In genomic region chr20:33791959-33792597, GRCh38 we compare ENCODE assay signal across 8 cellular contexts. TPM values are rescaled to one million over a fixed set of nuclear protein-coding genes. Genes with fewer than 3 reads are reported as not detected.
DNase-seq lines count a peak whose midpoint lies in the region; ATAC-seq and TF ChIP-seq lines count a peak whose summit lies in the region.

No MANE protein-coding gene starts in this region.

- no peak overlapping the region for H3K4me3 ChIP-seq in CD8-positive, alpha-beta memory T cell (ENCODE audit: low read length)
- H3K4me3 ChIP-seq in endodermal cell (ENCODE audit: low read length) (no peak overlapping the region), upper lobe of left lung (no peak overlapping the region)

- peaks cover 8 to 27% (median 18%) of the 10 kb centered on the region in 3 donors for H3K4me1 Mint-ChIP-seq in CD8-positive, alpha-beta memory T cell
- H3K4me1 Mint-ChIP-seq in activated CD4-positive, alpha-beta memory T cell treated with anti-CD3 and anti-CD28 coated beads, Interleukin-2, amount 10 ng/mL, durations not matched to agents 7 days and 5 days: peaks cover 32% of the 10 kb centered on the region
- H3K4me1 Mint-ChIP-seq in endodermal cell: peaks cover 7% of the 10 kb centered on the region
- H3K4me1 Mint-ChIP-seq in natural killer cell: peaks cover 10% of the 10 kb centered on the region in 2 donors

- no peaks in the 10 kb centered on the region for H3K9me3 Mint-ChIP-seq in CD8-positive, alpha-beta memory T cell
- H3K9me3 Mint-ChIP-seq in activated CD4-positive, alpha-beta memory T cell treated with anti-CD3 and anti-CD28 coated beads, Interleukin-2, amount 10 ng/mL, durations not matched to agents 7 days and 5 days: no peaks in the 10 kb centered on the region
- H3K9me3 Mint-ChIP-seq in endodermal cell (no peaks in the 10 kb centered on the region), natural killer cell (no peaks in the 10 kb centered on the region)

- no peaks in the 10 kb centered on the region for H3K9me3 ChIP-seq in CD8-positive, alpha-beta memory T cell (ENCODE audit: low read length)
- H3K9me3 ChIP-seq in endodermal cell (ENCODE audit: control insufficient read depth, low read length) (no peaks in the 10 kb centered on the region), upper lobe of left lung (no peaks in the 10 kb centered on the region)

- 82 to 94% methylated on average over 10 to 13 of the region's 13 CpGs for WGBS in endodermal cell (ENCODE audit: insufficient coverage in 1 of 2, insufficient read length in 1 of 2), 2 experiments
- 66 to 76% methylated on average over 11 to 13 of the region's 13 CpGs for WGBS in upper lobe of left lung, 2 donors

- H3K27me3 Mint-ChIP-seq in CD8-positive, alpha-beta memory T cell: no peaks in the 10 kb centered on the region
- no peaks in the 10 kb centered on the region for H3K27me3 Mint-ChIP-seq in activated CD4-positive, alpha-beta memory T cell treated with anti-CD3 and anti-CD28 coated beads, Interleukin-2, amount 10 ng/mL, durations not matched to agents 7 days and 5 days
- H3K27me3 Mint-ChIP-seq in endodermal cell (ENCODE audit: insufficient read depth) (no peaks in the 10 kb centered on the region), natural killer cell (ENCODE audit: low read depth in 2 of 2) (no peaks in the 10 kb centered on the region)

- ATAC-seq in natural killer cell (peak in 2 of 3 donors; percentile 64 to 70), upper lobe of left lung (ENCODE audit: low FRiP score in 2 of 2) (peak in 1 of 2 donors; percentile 64), GM21619 (IDR thresholded peaks at IDR 0.05; ENCODE audit: unreplicated experiment) (no peak), GM18511 (IDR thresholded peaks at IDR 0.05; ENCODE audit: unreplicated experiment) (no peak)

- CTCF ChIA-PET in CD8-positive, alpha-beta memory T cell (lab: Charles Lee): interaction anchor here (0.7 to 2.1 kb wide), 13 partner anchors 10 to 337 kb away, joined by 3 to 10 read pairs (median 4); partner anchors contain the start of gene CHMP4B
- CTCF ChIA-PET in activated CD4-positive, alpha-beta memory T cell treated with anti-CD3 and anti-CD28 coated beads, Interleukin-2, amount 10 ng/mL, durations not matched to agents 7 days and 5 days (lab: Charles Lee): interaction anchor here (0.6 to 4.1 kb wide), 32 partner anchors 9 to 570 kb away, joined by 3 to 33 read pairs (median 4); partner anchors contain the start of genes CHMP4B and EIF2S2

- H3K27ac ChIP-seq in CD8-positive, alpha-beta memory T cell (ENCODE audit: low read depth, low read length): no peak overlapping the region
- H3K27ac ChIP-seq in endodermal cell (ENCODE audit: low read depth, low read length) (no peak overlapping the region), upper lobe of left lung (peak overlapping the region in 1 of 4 donors; percentile 49)

- no peaks in the 10 kb centered on the region for H3K36me3 ChIP-seq in CD8-positive, alpha-beta memory T cell (ENCODE audit: insufficient read depth, low read length)
- no peaks in the 10 kb centered on the region for H3K36me3 ChIP-seq in endodermal cell (ENCODE audit: control insufficient read depth, insufficient read depth, low read length)
- H3K36me3 ChIP-seq in upper lobe of left lung: peaks cover 0 to 8% (median 6%) of the 10 kb centered on the region in 4 donors

- peak; percentile 20 to 67 (median 33) for DNase-seq in CD8-positive, alpha-beta memory T cell
- DNase-seq in Kasumi-1 (lab: John Stamatoyannopoulos, UW): peak; percentile 19 to 22
- DNase-seq in activated CD4-positive, alpha-beta memory T cell treated with anti-CD3 and anti-CD28 coated beads, Interleukin-2, amount 10 ng/mL, durations not matched to agents 7 days and 5 days: peak; percentile 55
- DNase-seq in endodermal cell: peak; percentile 89
- DNase-seq in natural killer cell: peak; percentile 31
- DNase-seq in upper lobe of left lung: peak; percentile 50 to 71

- intact Hi-C loops in natural killer cell (cut with micrococcal nuclease): loop anchor here (2.0 kb wide), 1 partner anchor 337 kb away; no protein-coding TSS in a partner anchor

- H3K4me3 Mint-ChIP-seq in CD8-positive, alpha-beta memory T cell: no peak overlapping the region
- no peak overlapping the region for H3K4me3 Mint-ChIP-seq in activated CD4-positive, alpha-beta memory T cell treated with anti-CD3 and anti-CD28 coated beads, Interleukin-2, amount 10 ng/mL, durations not matched to agents 7 days and 5 days
- H3K4me3 Mint-ChIP-seq in endodermal cell: no peak overlapping the region
- no peak overlapping the region for H3K4me3 Mint-ChIP-seq in natural killer cell

- TF ChIP-seq CTCF in endodermal cell (conservative IDR thresholded peaks at IDR 0.05) (peak; percentile 99), natural killer cell (IDR thresholded peaks at IDR 0.05) (peak; percentile 76), upper lobe of left lung (IDR thresholded peaks at IDR 0.05) (peak; percentile 73 to 89 (median 82))

- POLR2A ChIA-PET in CD8-positive, alpha-beta memory T cell (lab: Charles Lee): no interaction called here
- POLR2A ChIA-PET in activated CD4-positive, alpha-beta memory T cell treated with anti-CD3 and anti-CD28 coated beads, Interleukin-2, amount 10 ng/mL, durations not matched to agents 7 days and 5 days (lab: Charles Lee): interaction anchor here (2.4 kb wide), 1 partner anchor 19 kb away, joined by 10 read pairs; the partner anchor contains the start of gene CHMP4B

- TF ChIP-seq POLR2A in upper lobe of left lung (IDR thresholded peaks at IDR 0.05): no peak

- TF ChIP-seq EP300 in upper lobe of left lung (IDR thresholded peaks at IDR 0.05): no peak

- no peak overlapping the region for H3K9ac ChIP-seq in endodermal cell (ENCODE audit: extremely low read depth, low read length, poor library complexity, severe bottlenecking)

- H3K27ac Mint-ChIP-seq in CD8-positive, alpha-beta memory T cell: peak overlapping the region in 1 of 8 donors; percentile 17
- no peak overlapping the region for H3K27ac Mint-ChIP-seq in activated CD4-positive, alpha-beta memory T cell treated with anti-CD3 and anti-CD28 coated beads, Interleukin-2, amount 10 ng/mL, durations not matched to agents 7 days and 5 days
- H3K27ac Mint-ChIP-seq in endodermal cell: no peak overlapping the region
- H3K27ac Mint-ChIP-seq in natural killer cell: no peak overlapping the region

- H3K27me3 ChIP-seq in CD8-positive, alpha-beta memory T cell (ENCODE audit: insufficient read depth, low read length, poor library complexity, severe bottlenecking): no peaks in the 10 kb centered on the region
- H3K27me3 ChIP-seq in endodermal cell (ENCODE audit: control insufficient read depth, insufficient read depth, low read length, poor library complexity, severe bottlenecking) (no peaks in the 10 kb centered on the region), upper lobe of left lung (no peaks in the 10 kb centered on the region)

- peaks cover 6 to 16% (median 10%) of the 10 kb centered on the region in 3 donors for H3K36me3 Mint-ChIP-seq in CD8-positive, alpha-beta memory T cell
- H3K36me3 Mint-ChIP-seq in activated CD4-positive, alpha-beta memory T cell treated with anti-CD3 and anti-CD28 coated beads, Interleukin-2, amount 10 ng/mL, durations not matched to agents 7 days and 5 days (ENCODE audit: low read depth): peaks cover 7% of the 10 kb centered on the region
- H3K36me3 Mint-ChIP-seq in endodermal cell (ENCODE audit: low read depth) (peaks cover 4% of the 10 kb centered on the region), natural killer cell (peaks cover 6% of the 10 kb centered on the region)

- H3K4me1 ChIP-seq in CD8-positive, alpha-beta memory T cell (ENCODE audit: insufficient read depth, low read length): peaks cover 6% of the 10 kb centered on the region
- H3K4me1 ChIP-seq in endodermal cell (ENCODE audit: control insufficient read depth, insufficient read depth, low read length): no peaks in the 10 kb centered on the region
- H3K4me1 ChIP-seq in upper lobe of left lung: peaks cover 16 to 50% (median 35%) of the 10 kb centered on the region in 4 donors

RNA-seq across cellular contexts. Expression of gene CHMP4B, which starts 19.1 kb away (rescaled TPM):
- total RNA-seq in CD8-positive, alpha-beta memory T cell: 10 to 100 TPM; 78.3 to 79.9 TPM
- polyA plus RNA-seq in CD8-positive, alpha-beta memory T cell: 5.7 TPM
- total RNA-seq in activated CD4-positive, alpha-beta memory T cell treated with anti-CD3 and anti-CD28 coated beads, Interleukin-2, amount 10 ng/mL, durations not matched to agents 7 days and 5 days: 10 to 100 TPM; 86.7 to 86.9 TPM
- total RNA-seq in endodermal cell: 100 to 1,000 TPM in 1 of 2 donors, 10 to 100 TPM in 1; 81.5 to 116 TPM
- polyA plus RNA-seq in endodermal cell (2013, experiment 1 of 2): 74.7 TPM
- polyA plus RNA-seq in endodermal cell (2013, experiment 2 of 2): 71.3 TPM
- total RNA-seq in natural killer cell: 10 to 100 TPM; 63.7 to 74.0 (median 70.0) TPM
- total RNA-seq in upper lobe of left lung: 100 to 1,000 TPM in 5 of 6 donors, 10 to 100 TPM in 1; 71.2 to 139 (median 104) TPM

Comparison
In these comparisons a context has a peak if more than half of its experiments do, and no peak if none do; other contexts are left out.
1. DNase-seq: peak in every context shown above with its lines; median percentile 89 in endodermal cell; 60 in upper lobe of left lung; 55 in activated CD4-positive, alpha-beta memory T cell treated with anti-CD3 and anti-CD28 coated beads, Interleukin-2, amount 10 ng/mL, durations not matched to agents 7 days and 5 days; 33 in CD8-positive, alpha-beta memory T cell; 31 in natural killer cell; 20 in Kasumi-1.
2. ATAC-seq: peak in natural killer cell (2 of 3); none in GM21619 (single experiment) and GM18511 (single experiment).
3. Peak in every context shown above with its lines, with median percentiles within 50 percentile points of each other: CTCF ChIP-seq.